In genomic region chr5:133365326-133365725, GRCh38 we compare ENCODE assay signal across 14 cellular contexts.
A peak's percentile ranks its signal among the peaks of the same experiment; 100 is the strongest.
DNase-seq lines count a peak whose midpoint lies in the region; ATAC-seq and TF ChIP-seq lines count a peak whose summit lies in the region.
"Had no signal": no experiment of that assay in that cellular context is flagged by ENCODE, and none has a peak within 500 bp of the region (broad histone marks: within the 10 kb centered on the region; RNA-seq: fewer than 3 reads in every experiment).

No MANE protein-coding gene starts in this region.

- DNase-seq in AG04449 (ENCODE audit: low read depth, low spot score) (no peak), WERI-Rb-1 (peak; percentile 58), islet precursor cell (peak; percentile 51), GM03348 (ENCODE audit: low spot score) (no peak)
- DNase-seq in effector CD4-positive, alpha-beta T cell, result no peak
- no peak for DNase-seq in stimulated activated effector memory CD8-positive, alpha-beta T cell treated with anti-CD3 and anti-CD28 coated beads, Interleukin-12 subunit alpha, Interleukin-12 subunit beta, amount 100 ng/mL, for 72 hours (ENCODE audit: low spot score in 2 of 2)
- DNase-seq: activated T-cell treated with anti-CD3 and anti-CD28 coated beads, Interleukin-2, amount 50 U/mL, for 1 hour; cerebellar nuclear complex; NCI-H226; stimulated activated CD4-positive, alpha-beta T cell treated with anti-CD3 and anti-CD28 coated beads, Interleukin-4, amount 100 ng/mL, for 4 hours; T-helper 1 cell had no signal

- H3K36me3 ChIP-seq in WERI-Rb-1, result no peaks in the 10 kb centered on the region
- H3K36me3 ChIP-seq: neutrophil had no signal

- no peaks in the 10 kb centered on the region for H3K4me1 Mint-ChIP-seq in stimulated activated effector memory CD8-positive, alpha-beta T cell treated with anti-CD3 and anti-CD28 coated beads, Interleukin-12 subunit alpha, Interleukin-12 subunit beta, amount 100 ng/mL, for 72 hours

- H3K4me3 Mint-ChIP-seq in stimulated activated effector memory CD8-positive, alpha-beta T cell treated with anti-CD3 and anti-CD28 coated beads, Interleukin-12 subunit alpha, Interleukin-12 subunit beta, amount 100 ng/mL, for 72 hours, result no peak overlapping the region

- no peaks in the 10 kb centered on the region for H3K9me3 Mint-ChIP-seq in stimulated activated effector memory CD8-positive, alpha-beta T cell treated with anti-CD3 and anti-CD28 coated beads, Interleukin-12 subunit alpha, Interleukin-12 subunit beta, amount 100 ng/mL, for 72 hours

- POLR2A ChIA-PET in AG04449 (lab: Yijun Ruan, JAX), result no interaction called here

- no peak overlapping the region for H3K27ac Mint-ChIP-seq in stimulated activated effector memory CD8-positive, alpha-beta T cell treated with anti-CD3 and anti-CD28 coated beads, Interleukin-12 subunit alpha, Interleukin-12 subunit beta, amount 100 ng/mL, for 72 hours

- no peak overlapping the region for H3K27ac ChIP-seq in WERI-Rb-1
- H3K27ac ChIP-seq: neutrophil had no signal

- CTCF ChIA-PET in AG04449 (lab: Yijun Ruan, JAX), result no interaction called here

- no peak for ATAC-seq in GM21717 (IDR thresholded peaks at IDR 0.05; ENCODE audit: unreplicated experiment)
- ATAC-seq in stimulated activated effector memory CD8-positive, alpha-beta T cell treated with anti-CD3 and anti-CD28 coated beads, Interleukin-12 subunit alpha, Interleukin-12 subunit beta, amount 100 ng/mL, for 72 hours, result no peak

- TF ChIP-seq CTCF in AG04449 (IDR thresholded peaks at IDR 0.05; ENCODE audit: insufficient read depth, low read length, missing control alignments) (peak; percentile 7), GM12874 (IDR thresholded peaks at IDR 0.05; ENCODE audit: insufficient read depth, low read depth, low read length) (peak; percentile 55), WERI-Rb-1 (IDR thresholded peaks at IDR 0.05; ENCODE audit: low read depth, low read length) (peak; percentile 85)

- no peaks in the 10 kb centered on the region for H3K9me3 ChIP-seq in WERI-Rb-1 (ENCODE audit: severe bottlenecking)
- H3K9me3 ChIP-seq: neutrophil had no signal

- H3K27me3 ChIP-seq in WERI-Rb-1 (ENCODE audit: insufficient read depth, low read depth, severe bottlenecking), result no peaks in the 10 kb centered on the region
- H3K27me3 ChIP-seq: neutrophil had no signal

- H3K4me3 ChIP-seq in AG04449 (ENCODE audit: low read depth, low read length) (no peak overlapping the region), WERI-Rb-1 (ENCODE audit: low read depth, low read length) (no peak overlapping the region)

- no peaks in the 10 kb centered on the region for H3K36me3 Mint-ChIP-seq in stimulated activated effector memory CD8-positive, alpha-beta T cell treated with anti-CD3 and anti-CD28 coated beads, Interleukin-12 subunit alpha, Interleukin-12 subunit beta, amount 100 ng/mL, for 72 hours

Comparison
In these comparisons a context has a peak if more than half of its experiments do, and no peak if none do; other contexts are left out.
1. DNase-seq: peak in WERI-Rb-1 (single experiment) and islet precursor cell (single experiment); none in AG04449 (single experiment), effector CD4-positive, alpha-beta T cell (single experiment), stimulated activated effector memory CD8-positive, alpha-beta T cell treated with anti-CD3 and anti-CD28 coated beads, Interleukin-12 subunit alpha, Interleukin-12 subunit beta, amount 100 ng/mL, for 72 hours (0 of 2) and GM03348 (single experiment).
2. CTCF ChIP-seq: peak in every context shown above with its lines; median percentile 85 in WERI-Rb-1; 55 in GM12874; 7 in AG04449.